9 cellular contexts compared by ENCODE assay signal in the genomic region with DNA sequence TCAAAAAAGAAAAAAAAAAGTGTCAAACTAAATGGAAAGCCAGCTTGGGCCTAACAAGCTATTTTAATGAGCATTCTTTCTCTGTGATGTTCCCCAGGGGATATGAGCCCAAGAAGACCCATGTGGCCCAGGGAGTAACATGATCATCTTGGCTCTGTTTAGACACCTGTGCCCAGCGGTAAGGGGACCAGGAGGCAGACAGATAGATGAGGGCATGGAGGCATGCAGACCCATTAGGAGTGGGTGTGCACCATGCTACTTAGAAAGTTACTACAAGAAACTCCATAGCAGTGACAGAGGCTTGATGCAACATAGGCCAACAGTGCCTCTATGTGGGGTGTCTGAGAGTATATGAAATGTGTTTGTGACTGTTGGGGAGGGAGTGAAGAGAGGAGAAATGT. TPM values are rescaled to one million over a fixed set of nuclear protein-coding genes. Genes with fewer than 3 reads are reported as not detected.
A peak's percentile ranks its signal among the peaks of the same experiment; 100 is the strongest.
DNase-seq lines count a peak whose midpoint lies in the region; ATAC-seq and TF ChIP-seq lines count a peak whose summit lies in the region.
"Had no signal": no experiment of that assay in that cellular context is flagged by ENCODE, and none has a peak within 500 bp of the region (broad histone marks: within the 10 kb centered on the region; RNA-seq: fewer than 3 reads in every experiment).

No MANE protein-coding gene starts in this region.

- H3K4me1 Mint-ChIP-seq in CD4-positive, CD25-positive, alpha-beta regulatory T cell: peaks cover 26 to 51% (median 40%) of the 10 kb centered on the region in 4 donors

- peaks cover 10% of the 10 kb centered on the region for H3K27me3 Mint-ChIP-seq in CD4-positive, CD25-positive, alpha-beta regulatory T cell

- H3K9me3 ChIP-seq in CD4-positive, CD25-positive, alpha-beta regulatory T cell (ENCODE audit: control insufficient read depth in 2 of 2, low read length in 2 of 2): no peaks in the 10 kb centered on the region
- H3K9me3 ChIP-seq in esophagus squamous epithelium: no peaks in the 10 kb centered on the region

- H3K27me3 ChIP-seq in CD4-positive, CD25-positive, alpha-beta regulatory T cell (ENCODE audit: control insufficient read depth, insufficient read depth, low read length): no peaks in the 10 kb centered on the region
- no peaks in the 10 kb centered on the region for H3K27me3 ChIP-seq in esophagus squamous epithelium
- H3K27me3 ChIP-seq: brain microvascular endothelial cell had no signal

- peak overlapping the region; percentile 3 to 92 (median 23) for H3K4me3 Mint-ChIP-seq in CD4-positive, CD25-positive, alpha-beta regulatory T cell

- peak overlapping the region; percentile 11 to 73 (median 65) for H3K27ac Mint-ChIP-seq in CD4-positive, CD25-positive, alpha-beta regulatory T cell

- no peak overlapping the region for H3K27ac ChIP-seq in CD4-positive, CD25-positive, alpha-beta regulatory T cell (ENCODE audit: insufficient read depth, low read length, poor library complexity, severe bottlenecking)
- H3K27ac ChIP-seq in esophagus squamous epithelium: peak overlapping the region in 2 of 4 donors; percentile 10 to 90
- H3K27ac ChIP-seq: brain microvascular endothelial cell had no signal

- DNase-seq in CD4-positive, CD25-positive, alpha-beta regulatory T cell: peak in 1 of 3 donors; percentile 47
- peak; percentile 66 for DNase-seq in NCI-H69 (lab: John Stamatoyannopoulos, UW)
- no peak for DNase-seq in esophagus squamous epithelium (lab: John Stamatoyannopoulos, UW)
- no peak for DNase-seq in stimulated activated CD4-positive, alpha-beta T cell treated with anti-CD3 and anti-CD28 coated beads, Interleukin-12 subunit alpha, Interleukin-12 subunit beta, amount 100 ng/mL, for 4 hours
- DNase-seq: brain microvascular endothelial cell had no signal

- peak; percentile 22; the same call in 1 of the 2 replicates for TF ChIP-seq CTCF in GM12874 (IDR thresholded peaks at IDR 0.05; ENCODE audit: insufficient read depth, low read depth, low read length)
- TF ChIP-seq CTCF in esophagus squamous epithelium (IDR thresholded peaks at IDR 0.05): peak in 1 of 6 experiments; percentile 19

- no peak for ATAC-seq in CD4-positive, CD25-positive, alpha-beta regulatory T cell (ENCODE audit: low read depth in 2 of 2)
- ATAC-seq in esophagus mucosa (peak; percentile 29), HG03135 (IDR thresholded peaks at IDR 0.05; ENCODE audit: unreplicated experiment) (no peak), HG03280 (IDR thresholded peaks at IDR 0.05; ENCODE audit: unreplicated experiment) (no peak)

- peaks cover 0 to 3% (median 0%) of the 10 kb centered on the region in 7 donors for H3K9me3 Mint-ChIP-seq in CD4-positive, CD25-positive, alpha-beta regulatory T cell

- H3K36me3 ChIP-seq in CD4-positive, CD25-positive, alpha-beta regulatory T cell (ENCODE audit: control insufficient read depth, insufficient read depth, low read length): no peaks in the 10 kb centered on the region
- no peaks in the 10 kb centered on the region for H3K36me3 ChIP-seq in esophagus squamous epithelium
- H3K36me3 ChIP-seq: brain microvascular endothelial cell had no signal

- WGBS in esophagus squamous epithelium, 2 donors: 90 to 100% methylated on average over 1 of the region's 1 CpG

- no peak for TF ChIP-seq POLR2A in esophagus squamous epithelium (IDR thresholded peaks at IDR 0.05)

- peaks cover 1% of the 10 kb centered on the region for H3K36me3 Mint-ChIP-seq in CD4-positive, CD25-positive, alpha-beta regulatory T cell

- no peak overlapping the region for H3K4me3 ChIP-seq in CD4-positive, CD25-positive, alpha-beta regulatory T cell (ENCODE audit: low read depth, low read length)
- H3K4me3 ChIP-seq in esophagus squamous epithelium: no peak overlapping the region

- intact Hi-C loops in esophagus squamous epithelium (cut with DNase I): no loop called here

- peaks cover 27% of the 10 kb centered on the region for H3K4me1 ChIP-seq in CD4-positive, CD25-positive, alpha-beta regulatory T cell (ENCODE audit: control insufficient read depth, insufficient read depth, low read length, poor library complexity, severe bottlenecking)
- peaks cover 13 to 71% (median 16%) of the 10 kb centered on the region in 3 donors for H3K4me1 ChIP-seq in esophagus squamous epithelium

RNA-seq across cellular contexts. Expression of gene CREBL2, which starts 3.1 kb away (rescaled TPM):
- 27.5 TPM for total RNA-seq in CD4-positive, CD25-positive, alpha-beta regulatory T cell
- polyA plus RNA-seq in CD4-positive, CD25-positive, alpha-beta regulatory T cell: 10 to 100 TPM; 60.7 to 73.4 (median 66.5) TPM
- 9.2 TPM for total RNA-seq in esophagus mucosa
- 10 to 100 TPM in 3 of 4 donors, 1 to 10 TPM in 1; 9.4 to 30.7 (median 17.3) TPM for total RNA-seq in esophagus squamous epithelium

RNA-seq across cellular contexts. Expression of gene DUSP16, which starts 45.9 kb away (rescaled TPM):
- 108 TPM for total RNA-seq in CD4-positive, CD25-positive, alpha-beta regulatory T cell
- 10 to 100 TPM; 29.4 to 40.7 (median 30.2) TPM for polyA plus RNA-seq in CD4-positive, CD25-positive, alpha-beta regulatory T cell
- total RNA-seq in esophagus mucosa: 22.3 TPM
- total RNA-seq in esophagus squamous epithelium: 10 to 100 TPM; 15.6 to 27.9 (median 16.5) TPM
